ENCODE assay signal across 10 cellular contexts in the genomic region with DNA sequence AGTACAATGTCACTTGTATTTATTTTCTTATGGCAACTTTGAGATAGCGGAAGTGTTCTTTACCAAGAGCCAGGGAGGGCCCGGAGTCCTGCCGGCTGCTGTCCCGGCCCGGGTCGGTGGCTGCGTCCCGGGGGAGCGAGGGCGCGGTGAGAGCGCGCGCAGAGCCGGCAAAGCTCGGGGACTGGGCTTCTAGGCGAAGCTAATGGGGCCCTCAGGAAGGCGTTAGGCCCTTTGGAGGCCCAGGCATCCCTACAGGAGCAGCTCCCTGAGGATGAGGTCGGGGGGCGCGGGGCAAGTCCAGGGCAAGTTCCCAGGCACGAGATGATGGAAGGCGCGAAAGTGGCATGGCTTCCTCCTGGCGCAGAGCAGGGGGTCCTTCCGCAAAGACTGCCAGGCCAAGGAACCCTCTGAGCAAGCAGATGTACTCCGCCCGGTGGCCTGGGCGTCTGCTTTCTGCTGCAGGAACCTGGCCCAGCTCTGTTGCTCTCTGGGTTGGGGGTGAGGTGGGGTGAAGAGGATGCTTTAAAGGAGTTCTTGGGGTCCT. TPM values are rescaled to one million over a fixed set of nuclear protein-coding genes. Genes with fewer than 3 reads are reported as not detected.
DNase-seq lines count a peak whose midpoint lies in the region; ATAC-seq and TF ChIP-seq lines count a peak whose summit lies in the region.
"Had no signal": no experiment of that assay in that cellular context is flagged by ENCODE, and none has a peak within 500 bp of the region (broad histone marks: within the 10 kb centered on the region; RNA-seq: fewer than 3 reads in every experiment).

No MANE protein-coding gene starts in this region.

- WGBS in endodermal cell (ENCODE audit: insufficient coverage in 1 of 2, insufficient read length in 1 of 2), 2 experiments, result 4 to 14% methylated on average over 11 to 29 of the region's 29 CpGs

- DNase-seq in WTC11 (ENCODE audit: low spot score) (peak; percentile 25), endodermal cell (peak; percentile 76), mesothelial cell of epicardium (ENCODE audit: low spot score in 2 of 2, unreplicated experiment in 2 of 2) (peak in 1 of 2 experiments; percentile 16), thoracic aorta (ENCODE audit: low spot score) (no peak), inferior parietal cortex (ENCODE audit: extremely low spot score) (no peak), DMS153 treated with DMSO at 0.1 percent for 48 hours (lab: John Stamatoyannopoulos, UW; ENCODE audit: unreplicated experiment) (no peak), G401 (ENCODE audit: low spot score) (no peak)
- DNase-seq: activated CD8-positive, alpha-beta T cell treated with anti-CD3 and anti-CD28 coated beads for 36 hours; mesendoderm; NCI-H2029 treated with DMSO at 0.1 percent for 48 hours had no signal

- H3K9ac ChIP-seq in endodermal cell (ENCODE audit: extremely low read depth, low read length, poor library complexity, severe bottlenecking), result no peak overlapping the region

- peaks cover 75% of the 10 kb centered on the region for H3K27me3 ChIP-seq in endodermal cell (ENCODE audit: control insufficient read depth, insufficient read depth, low read length, poor library complexity, severe bottlenecking)
- H3K27me3 ChIP-seq in thoracic aorta (replicated peaks; ENCODE audit: insufficient read depth), result no peaks in the 10 kb centered on the region

- H3K4me1 ChIP-seq in endodermal cell (ENCODE audit: control insufficient read depth, insufficient read depth, low read length) (no peaks in the 10 kb centered on the region), thoracic aorta (ENCODE audit: control insufficient read depth in 1 of 2, low read depth in 2 of 2) (peaks cover 0 to 44% of the 10 kb centered on the region in 2 donors)

- H3K27me3 Mint-ChIP-seq in WTC11 (ENCODE audit: low read depth) (peaks cover 21% of the 10 kb centered on the region), endodermal cell (ENCODE audit: insufficient read depth) (peaks cover 95% of the 10 kb centered on the region), mesothelial cell of epicardium (ENCODE audit: low read depth) (no peaks in the 10 kb centered on the region)

- CTCF ChIA-PET in WTC11 (lab: Charles Lee), result interaction anchor here (0.8 to 4.1 kb wide), 8 partner anchors 10 to 244 kb away, joined by 3 to 76 read pairs (median 4); no protein-coding TSS in a partner anchor

- H3K36me3 ChIP-seq in endodermal cell (ENCODE audit: control insufficient read depth, insufficient read depth, low read length) (no peaks in the 10 kb centered on the region), thoracic aorta (no peaks in the 10 kb centered on the region)

- TF ChIP-seq CTCF in WTC11 (IDR thresholded peaks at IDR 0.05) (no peak), endodermal cell (conservative IDR thresholded peaks at IDR 0.05) (no peak), mesothelial cell of epicardium (IDR thresholded peaks at IDR 0.05; ENCODE audit: unreplicated experiment) (no peak), thoracic aorta (IDR thresholded peaks at IDR 0.05) (no peak)

- POLR2A ChIA-PET in WTC11 (lab: Charles Lee), result no interaction called here

- no peaks in the 10 kb centered on the region for H3K9me3 Mint-ChIP-seq in WTC11
- no peaks in the 10 kb centered on the region for H3K9me3 Mint-ChIP-seq in endodermal cell
- H3K9me3 Mint-ChIP-seq in mesothelial cell of epicardium, result no peaks in the 10 kb centered on the region

- H3K27ac Mint-ChIP-seq in WTC11 (no peak overlapping the region), endodermal cell (no peak overlapping the region), mesothelial cell of epicardium (peak overlapping the region; percentile 95)
- H3K27ac Mint-ChIP-seq: activated CD8-positive, alpha-beta T cell treated with anti-CD3 and anti-CD28 coated beads for 36 hours had no signal

- H3K9me3 ChIP-seq in endodermal cell (ENCODE audit: control insufficient read depth, low read length) (no peaks in the 10 kb centered on the region), thoracic aorta (no peaks in the 10 kb centered on the region)

- peaks cover 87% of the 10 kb centered on the region for H3K4me1 Mint-ChIP-seq in WTC11
- H3K4me1 Mint-ChIP-seq in endodermal cell, result peaks cover 67% of the 10 kb centered on the region
- H3K4me1 Mint-ChIP-seq in mesothelial cell of epicardium, result peaks cover 95% of the 10 kb centered on the region

- in situ Hi-C loops in G401 (cut with HindIII; ENCODE audit: low sequenced_read_pairs), result no loop called here

- ATAC-seq in WTC11 (0 out of 2 replicates have a peak, but pooled peaks have one; percentile 1), thoracic aorta (ENCODE audit: insufficient number of reproducible peaks, low FRiP score, low read depth) (no peak)
- ATAC-seq: activated CD8-positive, alpha-beta T cell treated with anti-CD3 and anti-CD28 coated beads for 36 hours had no signal

- H3K27ac ChIP-seq in endodermal cell (ENCODE audit: low read depth, low read length), result peak overlapping the region; percentile 34
- H3K27ac ChIP-seq in thoracic aorta, result peak overlapping the region; percentile 8 to 95

- peak overlapping the region; percentile 75 for H3K4me3 ChIP-seq in endodermal cell (ENCODE audit: low read length)
- no peak overlapping the region for H3K4me3 ChIP-seq in thoracic aorta

- H3K4me3 Mint-ChIP-seq in WTC11 (peak overlapping the region; percentile 81), endodermal cell (peak overlapping the region; percentile 40), mesothelial cell of epicardium (peak overlapping the region; percentile 89)
- H3K4me3 Mint-ChIP-seq: activated CD8-positive, alpha-beta T cell treated with anti-CD3 and anti-CD28 coated beads for 36 hours had no signal

- H3K36me3 Mint-ChIP-seq in WTC11 (no peaks in the 10 kb centered on the region), endodermal cell (ENCODE audit: low read depth) (no peaks in the 10 kb centered on the region), mesothelial cell of epicardium (peaks cover 11% of the 10 kb centered on the region)

TF ChIP-seq in WTC11, 78 proteins besides CTCF, POLR2A, EP300 and RAD21 (continues in another document):
- TF ChIP-seq, protein P1, sequence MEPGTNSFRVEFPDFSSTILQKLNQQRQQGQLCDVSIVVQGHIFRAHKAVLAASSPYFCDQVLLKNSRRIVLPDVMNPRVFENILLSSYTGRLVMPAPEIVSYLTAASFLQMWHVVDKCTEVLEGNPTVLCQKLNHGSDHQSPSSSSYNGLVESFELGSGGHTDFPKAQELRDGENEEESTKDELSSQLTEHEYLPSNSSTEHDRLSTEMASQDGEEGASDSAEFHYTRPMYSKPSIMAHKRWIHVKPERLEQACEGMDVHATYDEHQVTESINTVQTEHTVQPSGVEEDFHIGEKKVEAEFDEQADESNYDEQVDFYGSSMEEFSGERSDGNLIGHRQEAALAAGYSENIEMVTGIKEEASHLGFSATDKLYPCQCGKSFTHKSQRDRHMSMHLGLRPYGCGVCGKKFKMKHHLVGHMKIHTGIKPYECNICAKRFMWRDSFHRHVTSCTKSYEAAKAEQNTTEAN (CRISPR knock-in tag; IDR thresholded peaks at IDR 0.05), result no peak
- no peak for TF ChIP-seq ZNF671 (CRISPR knock-in tag; IDR thresholded peaks at IDR 0.05)
- TF ChIP-seq, protein P2, sequence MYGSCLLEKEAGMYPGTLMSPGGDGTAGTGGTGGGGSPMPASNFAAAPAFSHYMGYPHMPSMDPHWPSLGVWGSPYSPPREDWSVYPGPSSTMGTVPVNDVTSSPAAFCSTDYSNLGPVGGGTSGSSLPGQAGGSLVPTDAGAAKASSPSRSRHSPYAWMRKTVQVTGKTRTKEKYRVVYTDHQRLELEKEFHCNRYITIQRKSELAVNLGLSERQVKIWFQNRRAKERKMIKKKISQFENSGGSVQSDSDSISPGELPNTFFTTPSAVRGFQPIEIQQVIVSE (CRISPR knock-in tag; IDR thresholded peaks at IDR 0.05; ENCODE audit: borderline replicate concordance), result no peak
- TF ChIP-seq NFYB (CRISPR knock-in tag; conservative IDR thresholded peaks at IDR 0.05; ENCODE audit: low read depth), result no peak
- no peak for TF ChIP-seq MYBL2 (CRISPR knock-in tag; IDR thresholded peaks at IDR 0.05)
- no peak for TF ChIP-seq GRHL2 (CRISPR knock-in tag; IDR thresholded peaks at IDR 0.05; ENCODE audit: insufficient replicate concordance, severe bottlenecking)
- TF ChIP-seq, protein P3, sequence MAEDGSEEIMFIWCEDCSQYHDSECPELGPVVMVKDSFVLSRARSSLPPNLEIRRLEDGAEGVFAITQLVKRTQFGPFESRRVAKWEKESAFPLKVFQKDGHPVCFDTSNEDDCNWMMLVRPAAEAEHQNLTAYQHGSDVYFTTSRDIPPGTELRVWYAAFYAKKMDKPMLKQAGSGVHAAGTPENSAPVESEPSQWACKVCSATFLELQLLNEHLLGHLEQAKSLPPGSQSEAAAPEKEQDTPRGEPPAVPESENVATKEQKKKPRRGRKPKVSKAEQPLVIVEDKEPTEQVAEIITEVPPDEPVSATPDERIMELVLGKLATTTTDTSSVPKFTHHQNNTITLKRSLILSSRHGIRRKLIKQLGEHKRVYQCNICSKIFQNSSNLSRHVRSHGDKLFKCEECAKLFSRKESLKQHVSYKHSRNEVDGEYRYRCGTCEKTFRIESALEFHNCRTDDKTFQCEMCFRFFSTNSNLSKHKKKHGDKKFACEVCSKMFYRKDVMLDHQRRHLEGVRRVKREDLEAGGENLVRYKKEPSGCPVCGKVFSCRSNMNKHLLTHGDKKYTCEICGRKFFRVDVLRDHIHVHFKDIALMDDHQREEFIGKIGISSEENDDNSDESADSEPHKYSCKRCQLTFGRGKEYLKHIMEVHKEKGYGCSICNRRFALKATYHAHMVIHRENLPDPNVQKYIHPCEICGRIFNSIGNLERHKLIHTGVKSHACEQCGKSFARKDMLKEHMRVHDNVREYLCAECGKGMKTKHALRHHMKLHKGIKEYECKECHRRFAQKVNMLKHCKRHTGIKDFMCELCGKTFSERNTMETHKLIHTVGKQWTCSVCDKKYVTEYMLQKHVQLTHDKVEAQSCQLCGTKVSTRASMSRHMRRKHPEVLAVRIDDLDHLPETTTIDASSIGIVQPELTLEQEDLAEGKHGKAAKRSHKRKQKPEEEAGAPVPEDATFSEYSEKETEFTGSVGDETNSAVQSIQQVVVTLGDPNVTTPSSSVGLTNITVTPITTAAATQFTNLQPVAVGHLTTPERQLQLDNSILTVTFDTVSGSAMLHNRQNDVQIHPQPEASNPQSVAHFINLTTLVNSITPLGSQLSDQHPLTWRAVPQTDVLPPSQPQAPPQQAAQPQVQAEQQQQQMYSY (CRISPR knock-in tag; IDR thresholded peaks at IDR 0.05), result no peak
- TF ChIP-seq ZNF396 (CRISPR knock-in tag; IDR thresholded peaks at IDR 0.05; ENCODE audit: borderline replicate concordance), result no peak

RNA-seq across cellular contexts. Expression of a gene that starts 13.1 kb away (rescaled TPM):
- total RNA-seq in WTC11 (2021) (0.27 to 0.57 TPM (median 0.55 TPM) in 3 replicates), endodermal cell (1 to 10 TPM in 1 of 2 donors, under 1 TPM in 1; 0.73 to 3.3 TPM), mesothelial cell of epicardium (126 to 134 TPM (median 128 TPM) in 3 replicates), thoracic aorta (10 to 100 TPM; 31.8 to 49.8 TPM)
- 54.2 TPM for polyA plus RNA-seq in endodermal cell (2013, experiment 1 of 2)
- polyA plus RNA-seq in endodermal cell (2013, experiment 2 of 2), result 40.9 TPM
- 2.3 and 3.6 TPM in 2 replicates for total RNA-seq in G401 (2014; rRNA removed; shearing (Covaris generic))
- total RNA-seq: activated CD8-positive, alpha-beta T cell treated with anti-CD3 and anti-CD28 coated beads for 36 hours had no signal

Comparison
In these comparisons a context has a peak if more than half of its experiments do, and no peak if none do; other contexts are left out.
1. DNase-seq: peak in WTC11 (single experiment) and endodermal cell (single experiment); none in thoracic aorta (single experiment), inferior parietal cortex (single experiment), DMS153 treated with DMSO at 0.1 percent for 48 hours (single experiment) and G401 (single experiment).
2. Peak in every context shown above with its lines, with median percentiles within 50 percentile points of each other: H3K4me3 Mint-ChIP-seq.